Comparison of ENCODE assay signal across 15 cellular contexts in genomic region chr15:50114381-50114780, GRCh38. TPM values are rescaled to one million over a fixed set of nuclear protein-coding genes. Genes with fewer than 3 reads are reported as not detected.
DNase-seq lines count a peak whose midpoint lies in the region; ATAC-seq and TF ChIP-seq lines count a peak whose summit lies in the region.
"Had no signal": no experiment of that assay in that cellular context is flagged by ENCODE, and none has a peak within 500 bp of the region (broad histone marks: within the 10 kb centered on the region; RNA-seq: fewer than 3 reads in every experiment).

No MANE protein-coding gene starts in this region.

- no peaks in the 10 kb centered on the region for H3K9me2 ChIP-seq in MM.1S (replicated peaks; ENCODE audit: insufficient read depth, low read length)

- H3K4me2 ChIP-seq in MM.1S (ENCODE audit: low read depth, low read length): no peak overlapping the region

- H3K27me3 Mint-ChIP-seq in central memory CD8-positive, alpha-beta T cell: no peaks in the 10 kb centered on the region

- peak overlapping the region; percentile 7 for H3K27ac Mint-ChIP-seq in central memory CD8-positive, alpha-beta T cell (ENCODE audit: low read depth)

- intact Hi-C loops in mucosa of descending colon (cut with DNase I, micrococcal nuclease): no loop called here
- intact Hi-C loops in colonic mucosa (cut with DNase I): no loop called here

- H3K4me1 Mint-ChIP-seq in central memory CD8-positive, alpha-beta T cell: peaks cover 12% of the 10 kb centered on the region

- no peak overlapping the region for H3K27ac ChIP-seq in colonic mucosa
- H3K27ac ChIP-seq in MM.1S (ENCODE audit: low read length): no peak overlapping the region
- H3K27ac ChIP-seq: Peyer's patch had no signal

- ATAC-seq in central memory CD8-positive, alpha-beta T cell (replicated peaks; ENCODE audit: extremely low read depth, poor library complexity, severe bottlenecking): no peak
- ATAC-seq in mucosa of descending colon: peak; percentile 59
- no peak for ATAC-seq in GM21360 (IDR thresholded peaks at IDR 0.05; ENCODE audit: unreplicated experiment)

- no peak overlapping the region for H3K4me3 Mint-ChIP-seq in central memory CD8-positive, alpha-beta T cell

- no peaks in the 10 kb centered on the region for H4K20me1 ChIP-seq in MM.1S (ENCODE audit: insufficient read depth, low read length)

- H3K27me3 ChIP-seq in colonic mucosa (no peaks in the 10 kb centered on the region), MM.1S (replicated peaks; ENCODE audit: insufficient read depth, low read length) (no peaks in the 10 kb centered on the region)
- H3K27me3 ChIP-seq: Peyer's patch had no signal

- no peaks in the 10 kb centered on the region for H3F3A ChIP-seq in MM.1S (ENCODE audit: insufficient read depth, low read length)

- no peak overlapping the region for H2AFZ ChIP-seq in MM.1S (ENCODE audit: low read length)

- DNase-seq in CD1c-positive myeloid dendritic cell (ENCODE audit: extremely low spot score) (peak; percentile 86), NOMO-1 (lab: John Stamatoyannopoulos, UW; ENCODE audit: unreplicated experiment in 2 of 2) (peak; percentile 82 to 83), mucosa of descending colon (peak in 1 of 3 donors; percentile 51), NCI-H345 treated with DMSO at 0.1 percent for 48 hours (lab: John Stamatoyannopoulos, UW; ENCODE audit: unreplicated experiment) (no peak), colonic mucosa (no peak), MM.1S (no peak)
- no peak for DNase-seq in central memory CD8-positive, alpha-beta T cell (ENCODE audit: low spot score in 2 of 2)
- DNase-seq: activated naive CD4-positive, alpha-beta T cell; DMS153; effector CD4-positive, alpha-beta T cell; NCI-H1092; stimulated activated CD4-positive, alpha-beta T cell treated with anti-CD3 and anti-CD28 coated beads, Interleukin-2, amount 100 ng/mL, for 48 hours; T-helper 9 cell had no signal

- H3K4me1 ChIP-seq in mucosa of descending colon (ENCODE audit: low read depth): no peaks in the 10 kb centered on the region
- no peaks in the 10 kb centered on the region for H3K4me1 ChIP-seq in colonic mucosa
- H3K4me1 ChIP-seq in MM.1S (ENCODE audit: low read length): peaks cover under 1% of the 10 kb centered on the region; the same call in 1 of the 2 replicates
- H3K4me1 ChIP-seq: Peyer's patch had no signal

- H3K9ac ChIP-seq in colonic mucosa (ENCODE audit: low read depth in 2 of 2, low read length in 2 of 2) (no peak overlapping the region), MM.1S (ENCODE audit: low read length) (no peak overlapping the region)

- no peaks in the 10 kb centered on the region for H3K36me3 Mint-ChIP-seq in central memory CD8-positive, alpha-beta T cell (ENCODE audit: insufficient read depth)

- H3K36me3 ChIP-seq in mucosa of descending colon (ENCODE audit: low read depth): no peaks in the 10 kb centered on the region
- no peaks in the 10 kb centered on the region for H3K36me3 ChIP-seq in colonic mucosa
- no peaks in the 10 kb centered on the region for H3K36me3 ChIP-seq in MM.1S (replicated peaks; ENCODE audit: insufficient read depth, low read length)
- H3K36me3 ChIP-seq: Peyer's patch had no signal

- TF ChIP-seq CTCF in mucosa of descending colon (IDR thresholded peaks at IDR 0.05) (no peak), colonic mucosa (IDR thresholded peaks at IDR 0.05) (no peak), MM.1S (IDR thresholded peaks at IDR 0.05; ENCODE audit: low read length) (no peak)

- H3K9me3 ChIP-seq in mucosa of descending colon (no peaks in the 10 kb centered on the region), colonic mucosa (no peaks in the 10 kb centered on the region), MM.1S (replicated peaks; ENCODE audit: insufficient read depth, low read length) (no peaks in the 10 kb centered on the region)
- H3K9me3 ChIP-seq: Peyer's patch had no signal

- H3K79me2 ChIP-seq in MM.1S (ENCODE audit: low read length): no peaks in the 10 kb centered on the region

- H3K4me3 ChIP-seq in mucosa of descending colon (no peak overlapping the region), colonic mucosa (no peak overlapping the region), MM.1S (ENCODE audit: low read length) (no peak overlapping the region)
- H3K4me3 ChIP-seq: Peyer's patch had no signal

- no peaks in the 10 kb centered on the region for H3K9me3 Mint-ChIP-seq in central memory CD8-positive, alpha-beta T cell

RNA-seq across cellular contexts. Expression of gene ATP8B4, which starts 4.7 kb away (rescaled TPM):
- total RNA-seq in mucosa of descending colon: 1 to 10 TPM; 4.7 to 8.9 (median 7.4) TPM
- 1 to 10 TPM; 2.7 to 3.0 TPM for total RNA-seq in colonic mucosa

Comparison
In these comparisons a context has a peak if more than half of its experiments do, and no peak if none do; other contexts are left out.
1. DNase-seq: peak in CD1c-positive myeloid dendritic cell (single experiment) and NOMO-1 (2 of 2); none in central memory CD8-positive, alpha-beta T cell (0 of 2), NCI-H345 treated with DMSO at 0.1 percent for 48 hours (single experiment), colonic mucosa (single experiment) and MM.1S (single experiment).